In genomic region chr16:1351215-1351581, GRCh38 we compare ENCODE assay signal across 8 cellular contexts. TPM values are rescaled to one million over a fixed set of nuclear protein-coding genes. Genes with fewer than 3 reads are reported as not detected.
DNase-seq lines count a peak whose midpoint lies in the region; ATAC-seq and TF ChIP-seq lines count a peak whose summit lies in the region.

No MANE protein-coding gene starts in this region.

- ATAC-seq in HG02588 (IDR thresholded peaks at IDR 0.05; ENCODE audit: unreplicated experiment), result peak; percentile 9
- peak; percentile 29 for ATAC-seq in activated B cell treated with CpG ODN at 0.5 μM for 24 hours (ENCODE audit: low read depth)
- peak in 1 of 8 donors; percentile 19 for ATAC-seq in heart right ventricle
- no peak for ATAC-seq in GM19328 (IDR thresholded peaks at IDR 0.05; ENCODE audit: unreplicated experiment)

- H3K27me3 Mint-ChIP-seq in activated B cell treated with CpG ODN at 0.5 μM for 24 hours, result no peaks in the 10 kb centered on the region

- H3K9ac ChIP-seq in ES-I3 (ENCODE audit: low read depth, low read length), result peak overlapping the region; percentile 72
- H3K9ac ChIP-seq in smooth muscle cell (ENCODE audit: low read depth), result peak overlapping the region; percentile 83

- TF ChIP-seq CTCF in activated B cell treated with CpG ODN at 0.5 μM for 24 hours (IDR thresholded peaks at IDR 0.05), result no peak
- TF ChIP-seq CTCF in heart right ventricle (IDR thresholded peaks at IDR 0.05), result no peak
- TF ChIP-seq CTCF in smooth muscle cell (IDR thresholded peaks at IDR 0.05; ENCODE audit: borderline replicate concordance, insufficient read depth, poor library complexity, severe bottlenecking), result no peak

- H2AFZ ChIP-seq in smooth muscle cell (ENCODE audit: low read depth), result peak overlapping the region; percentile 69

- DNase-seq in activated B cell treated with CpG ODN at 0.5 μM for 24 hours, result no peak
- DNase-seq in heart right ventricle, result no peak
- DNase-seq in smooth muscle cell (lab: John Stamatoyannopoulos, UW; ENCODE audit: unreplicated experiment), result no peak
- no peak for DNase-seq in H4 (ENCODE audit: low spot score)
- DNase-seq in NCI-H510A (lab: John Stamatoyannopoulos, UW), result no peak

- peaks cover 21% of the 10 kb centered on the region for H4K20me1 ChIP-seq in smooth muscle cell (ENCODE audit: low read depth)

- 0 to 1% methylated on average over 33 to 35 of the region's 35 CpGs for WGBS in heart right ventricle, 2 donors
- 4% methylated on average over 32 of the region's 35 CpGs for WGBS in smooth muscle cell (ENCODE audit: low lambda C conversion rate)

- H3K79me2 ChIP-seq in smooth muscle cell (ENCODE audit: low read depth), result peaks cover 59% of the 10 kb centered on the region

- no peaks in the 10 kb centered on the region for H3K36me3 ChIP-seq in ES-I3 (ENCODE audit: insufficient read depth, low read length)
- peaks cover 0 to 39% (median 14%) of the 10 kb centered on the region in 9 donors for H3K36me3 ChIP-seq in heart right ventricle
- no peaks in the 10 kb centered on the region for H3K36me3 ChIP-seq in smooth muscle cell (ENCODE audit: low read depth)

- no peaks in the 10 kb centered on the region for H3K27me3 ChIP-seq in heart right ventricle
- no peaks in the 10 kb centered on the region for H3K27me3 ChIP-seq in smooth muscle cell (ENCODE audit: low read depth)

- peak overlapping the region in 9 of 10 donors; percentile 69 to 90 (median 83) for H3K27ac ChIP-seq in heart right ventricle
- H3K27ac ChIP-seq in smooth muscle cell (ENCODE audit: low read depth), result no peak overlapping the region

- 0 out of 2 replicates have a peak, but pooled peaks cover 3% of the 10 kb centered on the region for H3K4me1 ChIP-seq in ES-I3 (ENCODE audit: insufficient read depth, low read length)
- peaks cover 11 to 40% (median 32%) of the 10 kb centered on the region in 9 donors for H3K4me1 ChIP-seq in heart right ventricle
- peaks cover 7% of the 10 kb centered on the region for H3K4me1 ChIP-seq in smooth muscle cell (ENCODE audit: low read depth)

- H3K4me2 ChIP-seq in smooth muscle cell, result peak overlapping the region; percentile 99

- H3K4me3 ChIP-seq in heart right ventricle (peak overlapping the region; percentile 68 to 99 (median 97)), smooth muscle cell (peak overlapping the region; percentile 97)

- H3K9me3 ChIP-seq in ES-I3 (ENCODE audit: control insufficient read depth, insufficient read depth, low read length), result no peaks in the 10 kb centered on the region
- H3K9me3 ChIP-seq in heart right ventricle, result no peaks in the 10 kb centered on the region
- H3K9me3 ChIP-seq in smooth muscle cell (replicated peaks; ENCODE audit: low read depth), result no peaks in the 10 kb centered on the region

- peak overlapping the region; percentile 69 for H3K27ac Mint-ChIP-seq in activated B cell treated with CpG ODN at 0.5 μM for 24 hours

- intact Hi-C loops in activated B cell treated with CpG ODN at 0.5 μM for 24 hours (cut with micrococcal nuclease) (loop anchor here (1.0 to 2.0 kb wide), 4 partner anchors 8 to 355 kb away; partner anchors contain the start of genes MAPK8IP3 and UQCC4), heart right ventricle (cut with DNase I) (loop anchor here in 2 of 10 donors (5.0 kb wide), 2 partner anchors 39 to 44 kb away; partner anchors contain the start of gene UBE2I (in 1 of the 2))

- peaks cover 30% of the 10 kb centered on the region for H3K4me1 Mint-ChIP-seq in activated B cell treated with CpG ODN at 0.5 μM for 24 hours

- CTCF ChIA-PET in activated B cell treated with CpG ODN at 0.5 μM for 24 hours (lab: Charles Lee), result no interaction called here

- POLR2A ChIA-PET in activated B cell treated with CpG ODN at 0.5 μM for 24 hours (lab: Charles Lee), result interaction anchor here (1.0 to 1.8 kb wide), 3 partner anchors 8 to 70 kb away, joined by 3 to 15 read pairs (median 6); partner anchors contain the start of gene UQCC4

- H3K36me3 Mint-ChIP-seq in activated B cell treated with CpG ODN at 0.5 μM for 24 hours (ENCODE audit: low read depth), result peaks cover 24% of the 10 kb centered on the region

- peak overlapping the region; percentile 80 for H3K4me3 Mint-ChIP-seq in activated B cell treated with CpG ODN at 0.5 μM for 24 hours

- no peaks in the 10 kb centered on the region for H3K9me3 Mint-ChIP-seq in activated B cell treated with CpG ODN at 0.5 μM for 24 hours

- no peaks in the 10 kb centered on the region for H3F3A ChIP-seq in smooth muscle cell (ENCODE audit: low read depth)

RNA-seq across cellular contexts. Expression of gene TSR3, which starts 0.5 kb away (rescaled TPM):
- total RNA-seq in activated B cell treated with CpG ODN at 0.5 μM for 24 hours (45.3 and 49.0 TPM in 2 replicates), heart right ventricle (10 to 100 TPM; 41.5 to 63.6 (median 56.0) TPM), smooth muscle cell (54.9 and 55.2 TPM in 2 replicates)
- polyA plus RNA-seq in heart right ventricle (10 to 100 TPM; 43.7 to 83.4 TPM), smooth muscle cell (142 TPM in 2 replicates)
- 41.5 and 53.8 TPM in 2 replicates for total RNA-seq in H4 (2014; rRNA removed; shearing (Covaris generic))

RNA-seq across cellular contexts. Expression of gene GNPTG, which starts 0.5 kb away (rescaled TPM):
- total RNA-seq in activated B cell treated with CpG ODN at 0.5 μM for 24 hours (36.3 and 40.2 TPM in 2 replicates), heart right ventricle (10 to 100 TPM; 24.8 to 43.4 (median 29.9) TPM), smooth muscle cell (28.0 and 34.4 TPM in 2 replicates)
- polyA plus RNA-seq in heart right ventricle (10 to 100 TPM; 44.5 to 56.3 TPM), smooth muscle cell (73.3 and 79.2 TPM in 2 replicates)
- total RNA-seq in H4 (2014; rRNA removed; shearing (Covaris generic)), result 27.9 and 37.1 TPM in 2 replicates

RNA-seq across cellular contexts. Expression of gene BAIAP3, which starts 17.8 kb away (rescaled TPM):
- total RNA-seq in activated B cell treated with CpG ODN at 0.5 μM for 24 hours (6.5 and 8.5 TPM in 2 replicates), heart right ventricle (1 to 10 TPM in 9 of 10 donors, under 1 TPM in 1; 0.37 to 3.8 (median 2.0) TPM), smooth muscle cell (0.31 TPM in 1 of 2 replicates, not detected in the other)
- polyA plus RNA-seq in heart right ventricle (1 to 10 TPM; 1.4 to 6.8 TPM), smooth muscle cell (0.34 and 0.51 TPM in 2 replicates)
- 0.06 and 1.3 TPM in 2 replicates for total RNA-seq in H4 (2014; rRNA removed; shearing (Covaris generic))

RNA-seq across cellular contexts. Expression of gene UBE2I, which starts 41.8 kb away (rescaled TPM):
- total RNA-seq in activated B cell treated with CpG ODN at 0.5 μM for 24 hours (220 and 240 TPM in 2 replicates), heart right ventricle (10 to 100 TPM; 70.6 to 99.8 (median 84.6) TPM), smooth muscle cell (51.5 and 95.9 TPM in 2 replicates)
- polyA plus RNA-seq in heart right ventricle (10 to 100 TPM; 63.1 to 76.4 TPM), smooth muscle cell (169 and 180 TPM in 2 replicates)
- 77.4 and 121 TPM in 2 replicates for total RNA-seq in H4 (2014; rRNA removed; shearing (Covaris generic))
